8 cellular contexts compared by ENCODE assay signal in genomic region chr10:88879754-88880286, GRCh38. TPM values are rescaled to one million over a fixed set of nuclear protein-coding genes. Genes with fewer than 3 reads are reported as not detected.
DNase-seq lines count a peak whose midpoint lies in the region; ATAC-seq and TF ChIP-seq lines count a peak whose summit lies in the region.

Gene STAMBPL1 (plus strand): TSS chr10:88880245. CDS start chr10:88901709, 21,464 bp downstream.

- peak; percentile 25 to 59 for DNase-seq in activated CD8-positive, alpha-beta memory T cell treated with anti-CD3 and anti-CD28 coated beads for 1 hour (ENCODE audit: extremely low read depth in 1 of 2, low read depth in 1 of 2)
- DNase-seq in activated CD8-positive, alpha-beta memory T cell treated with anti-CD3 and anti-CD28 coated beads, Interleukin-2, amount 50 U/mL, for 48 hours, result no peak
- DNase-seq in NOMO-1 (lab: John Stamatoyannopoulos, UW; ENCODE audit: unreplicated experiment in 2 of 2) (peak; percentile 62 to 76), fibroblast of villous mesenchyme (ENCODE audit: low read depth) (peak; percentile 42), omental fat pad (ENCODE audit: low spot score) (no peak), tibial artery (no peak)
- peak; percentile 84 to 88 for DNase-seq in activated T-cell treated with anti-CD3 and anti-CD28 coated beads, Interleukin-2, amount 50 U/mL, for 48 hours

- H3K4me3 ChIP-seq in fibroblast of villous mesenchyme (ENCODE audit: low read depth, low read length), result peak within 1 kb of the TSS; percentile 86
- H3K4me3 ChIP-seq in tibial artery, result peak within 1 kb of the TSS; percentile 62 to 84

- H3K27ac ChIP-seq in tibial artery, result peak within 1 kb of the TSS; percentile 82 to 83

- ATAC-seq in HG03064 (IDR thresholded peaks at IDR 0.05; ENCODE audit: low read depth, unreplicated experiment), result peak; percentile 43
- ATAC-seq in omental fat pad (ENCODE audit: low FRiP score), result peak; percentile 50

- no peak for TF ChIP-seq CTCF in fibroblast of villous mesenchyme (IDR thresholded peaks at IDR 0.05; ENCODE audit: insufficient read depth, low read depth, low read length)
- no peak for TF ChIP-seq CTCF in omental fat pad (IDR thresholded peaks at IDR 0.05)
- no peak for TF ChIP-seq CTCF in tibial artery (IDR thresholded peaks at IDR 0.05)

- peaks cover 0 to 28% (median 7%) of the 10 kb centered on the region in 4 donors for H3K4me1 ChIP-seq in tibial artery

- H3K36me3 ChIP-seq in tibial artery, result no peaks in the 10 kb centered on the region

- peaks cover 0 to 6% of the 10 kb centered on the region in 2 donors for H3K27me3 ChIP-seq in tibial artery

- no peaks in the 10 kb centered on the region for H3K9me3 ChIP-seq in tibial artery

- intact Hi-C loops in tibial artery (cut with DNase I; ENCODE audit: low total_unique reads), result no loop called here

RNA-seq across cellular contexts. Expression of gene STAMBPL1, which starts in this region (rescaled TPM):
- total RNA-seq in fibroblast of villous mesenchyme (98.9 and 120 TPM in 2 replicates), omental fat pad (10 to 100 TPM; 14.4 to 25.1 (median 16.2) TPM)

Comparison
In these comparisons a context has a peak if more than half of its experiments do, and no peak if none do; other contexts are left out.
1. DNase-seq: peak in activated CD8-positive, alpha-beta memory T cell treated with anti-CD3 and anti-CD28 coated beads for 1 hour (2 of 2), NOMO-1 (2 of 2), activated T-cell treated with anti-CD3 and anti-CD28 coated beads, Interleukin-2, amount 50 U/mL, for 48 hours (2 of 2) and fibroblast of villous mesenchyme (single experiment); none in activated CD8-positive, alpha-beta memory T cell treated with anti-CD3 and anti-CD28 coated beads, Interleukin-2, amount 50 U/mL, for 48 hours (single experiment), omental fat pad (single experiment) and tibial artery (0 of 2).